In the genomic region with DNA sequence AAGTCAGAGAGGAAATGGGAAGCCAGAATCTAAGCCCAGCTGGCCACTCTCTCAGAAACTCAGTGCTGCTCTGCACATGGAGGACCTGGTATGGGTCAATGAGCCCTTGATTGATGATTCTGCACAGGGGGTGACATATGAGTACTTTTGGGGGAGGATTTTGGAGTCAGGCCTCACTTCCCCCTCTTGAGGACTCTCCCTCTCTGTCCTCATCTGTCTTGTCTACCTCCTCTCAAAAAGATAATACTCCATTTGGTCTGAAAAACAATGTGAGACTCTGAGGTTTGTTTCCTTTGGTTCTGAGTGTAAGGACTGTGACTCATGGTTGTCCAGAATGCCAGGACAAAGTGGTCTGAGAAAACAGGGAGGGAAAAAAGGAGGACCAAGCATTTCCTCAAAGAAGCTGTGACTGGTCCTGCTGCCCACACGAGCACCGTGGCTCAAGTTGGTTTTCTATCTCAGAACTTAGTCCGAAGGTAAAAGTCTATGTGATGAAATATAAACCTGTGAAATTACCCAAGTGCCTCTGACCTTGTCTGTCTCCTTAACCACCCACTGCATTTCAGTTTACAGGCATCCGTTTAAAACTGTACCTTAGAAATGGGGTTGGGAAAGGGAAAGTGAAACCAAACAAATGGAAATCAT, we compare ENCODE assay signal across 8 cellular contexts. TPM values are rescaled to one million over a fixed set of nuclear protein-coding genes. Genes with fewer than 3 reads are reported as not detected.
A peak's percentile ranks its signal among the peaks of the same experiment; 100 is the strongest.
DNase-seq lines count a peak whose midpoint lies in the region; ATAC-seq and TF ChIP-seq lines count a peak whose summit lies in the region.

No MANE protein-coding gene starts in this region.

- peak overlapping the region; percentile 84 for H3K4me3 Mint-ChIP-seq in T-helper 1 cell treated with Interleukin-12 subunit alpha and Interleukin-12 subunit beta and Interleukin-4 antibody, amounts not matched to agents 30 μg/mL and 1 μg/mL, for 36 hours

- TF ChIP-seq CTCF in GM12864 (IDR thresholded peaks at IDR 0.05; ENCODE audit: low read depth, low read length, missing control alignments) (no peak), epithelial cell of proximal tubule (conservative IDR thresholded peaks at IDR 0.05; ENCODE audit: low read depth, low read length) (no peak), omental fat pad (IDR thresholded peaks at IDR 0.05) (no peak)

- H3K4me1 Mint-ChIP-seq in T-helper 1 cell treated with Interleukin-12 subunit alpha and Interleukin-12 subunit beta and Interleukin-4 antibody, amounts not matched to agents 30 μg/mL and 1 μg/mL, for 36 hours (ENCODE audit: low read depth): peaks cover 58% of the 10 kb centered on the region

- peaks cover 32% of the 10 kb centered on the region for H3K36me3 Mint-ChIP-seq in T-helper 1 cell treated with Interleukin-12 subunit alpha and Interleukin-12 subunit beta and Interleukin-4 antibody, amounts not matched to agents 30 μg/mL and 1 μg/mL, for 36 hours (ENCODE audit: low read depth)

- peak; percentile 39 for ATAC-seq in HG02852 (IDR thresholded peaks at IDR 0.05; ENCODE audit: unreplicated experiment)
- ATAC-seq in omental fat pad (ENCODE audit: low FRiP score): peak; percentile 81
- no peak for ATAC-seq in HG03521 (IDR thresholded peaks at IDR 0.05; ENCODE audit: unreplicated experiment)

- H3K9me3 Mint-ChIP-seq in T-helper 1 cell treated with Interleukin-12 subunit alpha and Interleukin-12 subunit beta and Interleukin-4 antibody, amounts not matched to agents 30 μg/mL and 1 μg/mL, for 36 hours: peaks cover 5% of the 10 kb centered on the region

- no peaks in the 10 kb centered on the region for H3K27me3 Mint-ChIP-seq in T-helper 1 cell treated with Interleukin-12 subunit alpha and Interleukin-12 subunit beta and Interleukin-4 antibody, amounts not matched to agents 30 μg/mL and 1 μg/mL, for 36 hours (ENCODE audit: low read depth)

- DNase-seq in GM12864 (ENCODE audit: low read depth): no peak
- peak; percentile 66 for DNase-seq in epithelial cell of proximal tubule (ENCODE audit: low read depth)
- DNase-seq in omental fat pad (ENCODE audit: low spot score): no peak
- DNase-seq in SK-N-DZ (ENCODE audit: low spot score): no peak
- DNase-seq in DMS153 treated with DMSO at 0.1 percent for 48 hours (lab: John Stamatoyannopoulos, UW; ENCODE audit: unreplicated experiment): no peak

- H3K4me3 ChIP-seq in GM12864 (ENCODE audit: low read depth, low read length): peak overlapping the region; percentile 17
- H3K4me3 ChIP-seq in epithelial cell of proximal tubule (ENCODE audit: low read depth, low read length): peak overlapping the region; percentile 49

- H3K27ac Mint-ChIP-seq in T-helper 1 cell treated with Interleukin-12 subunit alpha and Interleukin-12 subunit beta and Interleukin-4 antibody, amounts not matched to agents 30 μg/mL and 1 μg/mL, for 36 hours: peak overlapping the region; percentile 96

RNA-seq across cellular contexts. Expression of gene TTC39B, which starts 11.1 kb away (rescaled TPM):
- total RNA-seq in epithelial cell of proximal tubule (3.8 and 5.2 TPM in 2 replicates), omental fat pad (10 to 100 TPM in 1 of 4 donors, 1 to 10 TPM in 3; 3.7 to 12.6 (median 5.3) TPM)
- polyA plus RNA-seq in SK-N-DZ (2014; cell fraction: cytosol; rRNA removed): 1.2 and 1.5 TPM in 2 replicates
- 1.8 and 2.3 TPM in 2 replicates for polyA plus RNA-seq in SK-N-DZ (2014; cell fraction: nucleus; rRNA removed)
